9 cellular contexts compared by ENCODE assay signal in the genomic region with DNA sequence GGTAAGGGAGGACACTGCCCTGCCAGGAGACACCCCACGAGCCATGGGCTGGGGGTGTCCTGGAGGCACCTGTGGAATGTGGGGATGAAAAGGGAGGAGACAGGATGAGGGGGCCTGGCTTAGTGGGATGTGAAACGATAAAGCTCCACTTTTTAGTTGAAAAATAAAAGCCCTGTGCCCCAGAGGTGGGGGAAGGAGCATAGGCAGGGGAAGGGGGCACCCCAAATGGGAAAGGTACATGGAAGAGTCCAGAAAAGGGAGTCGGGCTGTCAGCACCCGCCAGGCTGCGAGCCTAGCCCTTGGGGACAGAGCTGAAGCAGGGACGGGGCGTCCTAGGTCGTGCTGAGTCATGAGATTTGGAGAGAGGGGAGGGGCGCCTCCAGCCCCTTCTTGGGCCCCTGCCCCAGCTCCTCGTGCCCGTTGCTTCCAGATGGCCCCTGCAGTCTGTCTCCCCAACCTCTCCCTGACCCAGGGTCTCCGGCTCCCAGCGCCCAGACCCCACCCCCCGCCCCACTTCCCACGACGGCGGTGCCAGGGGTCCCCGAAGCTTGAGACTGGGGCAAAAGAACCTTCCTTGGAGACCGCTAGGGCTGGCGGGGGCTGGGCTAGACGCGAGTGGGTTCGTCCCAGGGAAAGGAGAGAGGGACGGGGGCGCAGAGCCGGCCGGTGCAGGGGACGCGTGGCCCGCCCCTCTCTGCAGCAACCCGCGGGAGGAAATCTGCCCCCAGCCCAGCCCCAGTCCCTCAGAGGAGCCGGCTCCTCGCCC. TPM values are rescaled to one million over a fixed set of nuclear protein-coding genes. Genes with fewer than 3 reads are reported as not detected.
DNase-seq lines count a peak whose midpoint lies in the region; ATAC-seq and TF ChIP-seq lines count a peak whose summit lies in the region.
"Had no signal": no experiment of that assay in that cellular context is flagged by ENCODE, and none has a peak within 500 bp of the region (broad histone marks: within the 10 kb centered on the region; RNA-seq: fewer than 3 reads in every experiment).

No MANE protein-coding gene starts in this region.

- peaks cover 31% of the 10 kb centered on the region for H3K27me3 Mint-ChIP-seq in WTC11 (ENCODE audit: low read depth)
- peaks cover 59% of the 10 kb centered on the region for H3K27me3 Mint-ChIP-seq in activated CD4-positive, alpha-beta memory T cell treated with anti-CD3 and anti-CD28 coated beads for 36 hours
- peaks cover 58% of the 10 kb centered on the region for H3K27me3 Mint-ChIP-seq in CD8-positive, alpha-beta T cell (ENCODE audit: low read depth)

- H3K9me3 Mint-ChIP-seq in WTC11: no peaks in the 10 kb centered on the region
- no peaks in the 10 kb centered on the region for H3K9me3 Mint-ChIP-seq in activated CD4-positive, alpha-beta memory T cell treated with anti-CD3 and anti-CD28 coated beads for 36 hours
- no peaks in the 10 kb centered on the region for H3K9me3 Mint-ChIP-seq in CD8-positive, alpha-beta T cell
- H3K9me3 Mint-ChIP-seq: activated naive CD4-positive, alpha-beta T cell treated with anti-CD3 and anti-CD28 coated beads, Interleukin-2, amount 10 ng/mL, durations not matched to agents 7 days and 5 days had no signal

- intact Hi-C loops in sciatic nerve (cut with DNase I): loop anchor here (10.0 kb wide), 2 partner anchors 365 to 525 kb away; a partner anchor contains a TSS
- intact Hi-C loops in activated CD4-positive, alpha-beta memory T cell treated with anti-CD3 and anti-CD28 coated beads for 36 hours (cut with micrococcal nuclease): loop anchor here (10.0 kb wide), 1 partner anchor 525 kb away; no protein-coding TSS in a partner anchor
- intact Hi-C loops in CD8-positive, alpha-beta T cell (cut with DNase I, micrococcal nuclease): no loop called here

- H3K4me3 Mint-ChIP-seq in WTC11: peak overlapping the region; percentile 77
- H3K4me3 Mint-ChIP-seq in activated CD4-positive, alpha-beta memory T cell treated with anti-CD3 and anti-CD28 coated beads for 36 hours: no peak overlapping the region
- no peak overlapping the region for H3K4me3 Mint-ChIP-seq in CD8-positive, alpha-beta T cell
- H3K4me3 Mint-ChIP-seq: activated naive CD4-positive, alpha-beta T cell treated with anti-CD3 and anti-CD28 coated beads, Interleukin-2, amount 10 ng/mL, durations not matched to agents 7 days and 5 days had no signal

- H3K27ac ChIP-seq in foreskin keratinocyte: no peak overlapping the region
- no peak overlapping the region for H3K27ac ChIP-seq in CD8-positive, alpha-beta T cell (ENCODE audit: low read depth, low read length)

- peak; percentile 11 for ATAC-seq in WTC11
- ATAC-seq in sciatic nerve: peak; percentile 13
- no peak for ATAC-seq in foreskin keratinocyte
- ATAC-seq in CD8-positive, alpha-beta T cell: no peak

- H3K36me3 ChIP-seq in H7 (replicated peaks; ENCODE audit: control insufficient read depth, insufficient read depth, low read length): no peaks in the 10 kb centered on the region
- no peaks in the 10 kb centered on the region for H3K36me3 ChIP-seq in CD8-positive, alpha-beta T cell (ENCODE audit: insufficient read depth, low read length)

- CTCF ChIA-PET in WTC11 (lab: Charles Lee): interaction anchor here (0.6 to 5.1 kb wide), 8 partner anchors 10 to 574 kb away, joined by 3 to 76 read pairs (median 7); no protein-coding TSS in a partner anchor
- CTCF ChIA-PET in activated CD4-positive, alpha-beta memory T cell treated with anti-CD3 and anti-CD28 coated beads for 36 hours (lab: Charles Lee): interaction anchor here (0.9 to 1.4 kb wide), 2 partner anchors 10 to 138 kb away, joined by 3 to 4 read pairs; no protein-coding TSS in a partner anchor
- CTCF ChIA-PET in CD8-positive, alpha-beta T cell (lab: Charles Lee): interaction anchor here (1.0 to 1.8 kb wide), 3 partner anchors 10 kb away, joined by 4 to 12 read pairs (median 6); no protein-coding TSS in a partner anchor

- no peaks in the 10 kb centered on the region for H3K36me3 Mint-ChIP-seq in WTC11
- no peaks in the 10 kb centered on the region for H3K36me3 Mint-ChIP-seq in activated CD4-positive, alpha-beta memory T cell treated with anti-CD3 and anti-CD28 coated beads for 36 hours
- H3K36me3 Mint-ChIP-seq in CD8-positive, alpha-beta T cell: no peaks in the 10 kb centered on the region
- H3K36me3 Mint-ChIP-seq: activated naive CD4-positive, alpha-beta T cell treated with anti-CD3 and anti-CD28 coated beads, Interleukin-2, amount 10 ng/mL, durations not matched to agents 7 days and 5 days had no signal

- H3K27ac Mint-ChIP-seq in WTC11: no peak overlapping the region
- H3K27ac Mint-ChIP-seq in activated CD4-positive, alpha-beta memory T cell treated with anti-CD3 and anti-CD28 coated beads for 36 hours: no peak overlapping the region
- no peak overlapping the region for H3K27ac Mint-ChIP-seq in CD8-positive, alpha-beta T cell
- H3K27ac Mint-ChIP-seq: activated naive CD4-positive, alpha-beta T cell treated with anti-CD3 and anti-CD28 coated beads, Interleukin-2, amount 10 ng/mL, durations not matched to agents 7 days and 5 days had no signal

- H3K4me1 ChIP-seq in foreskin keratinocyte: no peaks in the 10 kb centered on the region
- peaks cover 5% of the 10 kb centered on the region for H3K4me1 ChIP-seq in CD8-positive, alpha-beta T cell (ENCODE audit: insufficient read depth, low read length)

- peaks cover 31% of the 10 kb centered on the region for H3K27me3 ChIP-seq in H7 (ENCODE audit: control insufficient read depth, insufficient read depth, low read length)
- peaks cover 95% of the 10 kb centered on the region for H3K27me3 ChIP-seq in foreskin keratinocyte
- peaks cover 29% of the 10 kb centered on the region for H3K27me3 ChIP-seq in CD8-positive, alpha-beta T cell (ENCODE audit: insufficient read depth, low read length)

- no peaks in the 10 kb centered on the region for H3K9me3 ChIP-seq in CD8-positive, alpha-beta T cell (ENCODE audit: low read length)

- H3K4me3 ChIP-seq in H7 (ENCODE audit: insufficient read depth, low read depth, low read length): peak overlapping the region; percentile 78
- no peak overlapping the region for H3K4me3 ChIP-seq in CD8-positive, alpha-beta T cell (ENCODE audit: low read depth, low read length)

- peaks cover 36% of the 10 kb centered on the region for H3K4me1 Mint-ChIP-seq in WTC11
- H3K4me1 Mint-ChIP-seq in activated CD4-positive, alpha-beta memory T cell treated with anti-CD3 and anti-CD28 coated beads for 36 hours (ENCODE audit: low read depth): peaks cover 3% of the 10 kb centered on the region
- no peaks in the 10 kb centered on the region for H3K4me1 Mint-ChIP-seq in CD8-positive, alpha-beta T cell (ENCODE audit: low read depth)
- H3K4me1 Mint-ChIP-seq: activated naive CD4-positive, alpha-beta T cell treated with anti-CD3 and anti-CD28 coated beads, Interleukin-2, amount 10 ng/mL, durations not matched to agents 7 days and 5 days had no signal

- POLR2A ChIA-PET in WTC11 (lab: Charles Lee): interaction anchor here (0.7 to 1.8 kb wide), 2 partner anchors 13 to 101 kb away, joined by 3 to 5 read pairs; a partner anchor contains a TSS
- POLR2A ChIA-PET in activated CD4-positive, alpha-beta memory T cell treated with anti-CD3 and anti-CD28 coated beads for 36 hours (lab: Charles Lee): no interaction called here
- POLR2A ChIA-PET in CD8-positive, alpha-beta T cell (lab: Charles Lee): no interaction called here

- no peak for TF ChIP-seq CTCF in WTC11 (IDR thresholded peaks at IDR 0.05)
- no peak for TF ChIP-seq CTCF in foreskin keratinocyte (conservative IDR thresholded peaks at IDR 0.05)
- TF ChIP-seq CTCF in CD8-positive, alpha-beta T cell (IDR thresholded peaks at IDR 0.05): no peak

- DNase-seq in H7: peak; percentile 90
- peak; percentile 28 for DNase-seq in WTC11 (ENCODE audit: low spot score)
- peak; percentile 71 for DNase-seq in iPS-NIHi11 (ENCODE audit: low spot score)
- no peak for DNase-seq in sciatic nerve (ENCODE audit: low spot score)
- no peak for DNase-seq in RKO (ENCODE audit: low spot score)
- DNase-seq in foreskin keratinocyte: no peak
- no peak for DNase-seq in activated CD4-positive, alpha-beta memory T cell treated with anti-CD3 and anti-CD28 coated beads for 36 hours
- no peak for DNase-seq in CD8-positive, alpha-beta T cell

TF ChIP-seq in WTC11, 78 proteins besides CTCF, POLR2A, EP300 and RAD21 (continues in another document):
- no peak for TF ChIP-seq NR1H2 (CRISPR knock-in tag; IDR thresholded peaks at IDR 0.05)
- TF ChIP-seq ZNF423 (CRISPR knock-in tag; IDR thresholded peaks at IDR 0.05): no peak
- TF ChIP-seq TEAD1 (CRISPR knock-in tag; IDR thresholded peaks at IDR 0.05): 0 out of 2 replicates have a peak, but pooled peaks have one; percentile 24
- 0 out of 2 replicates have a peak, but pooled peaks have one; percentile 40 for TF ChIP-seq NFE2L1 (CRISPR knock-in tag; IDR thresholded peaks at IDR 0.05)
- TF ChIP-seq CREM (CRISPR knock-in tag; IDR thresholded peaks at IDR 0.05): no peak
- no peak for TF ChIP-seq ZNF396 (CRISPR knock-in tag; IDR thresholded peaks at IDR 0.05; ENCODE audit: borderline replicate concordance)
- no peak for TF ChIP-seq FOXJ3 (CRISPR knock-in tag; IDR thresholded peaks at IDR 0.05; ENCODE audit: borderline replicate concordance)

RNA-seq across cellular contexts. Expression of a gene that starts 0.8 kb away (rescaled TPM):
- total RNA-seq in H7 (2014; rRNA removed; shearing (Covaris generic)): 2.8 and 3.6 TPM in 2 replicates
- total RNA-seq in WTC11 (2021) (9.5 to 12.1 TPM (median 9.6 TPM) in 3 replicates), sciatic nerve (not detected), foreskin keratinocyte (0.03 and 0.07 TPM in 2 replicates)
- 0.01 and 0.02 TPM in 2 replicates for polyA plus RNA-seq in foreskin keratinocyte
- total RNA-seq in activated CD4-positive, alpha-beta memory T cell treated with anti-CD3 and anti-CD28 coated beads for 36 hours: not detected
- not detected for total RNA-seq in CD8-positive, alpha-beta T cell

Comparison
In these comparisons a context has a peak if more than half of its experiments do, and no peak if none do; other contexts are left out.
1. DNase-seq: peak in H7 (single experiment), WTC11 (single experiment) and iPS-NIHi11 (single experiment); none in sciatic nerve (single experiment), RKO (single experiment), foreskin keratinocyte (0 of 2), activated CD4-positive, alpha-beta memory T cell treated with anti-CD3 and anti-CD28 coated beads for 36 hours (single experiment) and CD8-positive, alpha-beta T cell (0 of 7).
2. ATAC-seq: peak in WTC11 (single experiment) and sciatic nerve (single experiment); none in foreskin keratinocyte (single experiment) and CD8-positive, alpha-beta T cell (single experiment).
3. intact Hi-C loops: an anchor here in sciatic nerve (10.0 kb wide) and activated CD4-positive, alpha-beta memory T cell treated with anti-CD3 and anti-CD28 coated beads for 36 hours (10.0 kb wide); none called in CD8-positive, alpha-beta T cell.